11 cellular contexts compared by ENCODE assay signal in genomic region chr7:120742370-120742769, GRCh38.
DNase-seq lines count a peak whose midpoint lies in the region; ATAC-seq lines count a peak whose summit lies in the region.
"Had no signal": no experiment of that assay in that cellular context is flagged by ENCODE, and none has a peak within 500 bp of the region (broad histone marks: within the 10 kb centered on the region; RNA-seq: fewer than 3 reads in every experiment).

No MANE protein-coding gene starts in this region.

- DNase-seq in NCI-H146 (lab: John Stamatoyannopoulos, UW) (peak; percentile 91), NCI-H82 (lab: John Stamatoyannopoulos, UW) (peak; percentile 92), globus pallidus (ENCODE audit: low spot score) (peak; percentile 25), superior temporal gyrus (ENCODE audit: extremely low spot score) (peak; percentile 29), GM03348 (ENCODE audit: low spot score) (no peak)
- DNase-seq: Caco-2, erythroblast, NCI-H2107 had no signal

- ATAC-seq in esophagus mucosa (no peak), HG03342 (IDR thresholded peaks at IDR 0.05; ENCODE audit: unreplicated experiment) (no peak)
- ATAC-seq: activated CD4-positive, CD25-positive, alpha-beta regulatory T cell treated with anti-CD3 and anti-CD28 coated beads, Interleukin-2, amount 50 U/mL, for 24 hours had no signal
